ENCODE assay signal across 9 cellular contexts in the genomic region with DNA sequence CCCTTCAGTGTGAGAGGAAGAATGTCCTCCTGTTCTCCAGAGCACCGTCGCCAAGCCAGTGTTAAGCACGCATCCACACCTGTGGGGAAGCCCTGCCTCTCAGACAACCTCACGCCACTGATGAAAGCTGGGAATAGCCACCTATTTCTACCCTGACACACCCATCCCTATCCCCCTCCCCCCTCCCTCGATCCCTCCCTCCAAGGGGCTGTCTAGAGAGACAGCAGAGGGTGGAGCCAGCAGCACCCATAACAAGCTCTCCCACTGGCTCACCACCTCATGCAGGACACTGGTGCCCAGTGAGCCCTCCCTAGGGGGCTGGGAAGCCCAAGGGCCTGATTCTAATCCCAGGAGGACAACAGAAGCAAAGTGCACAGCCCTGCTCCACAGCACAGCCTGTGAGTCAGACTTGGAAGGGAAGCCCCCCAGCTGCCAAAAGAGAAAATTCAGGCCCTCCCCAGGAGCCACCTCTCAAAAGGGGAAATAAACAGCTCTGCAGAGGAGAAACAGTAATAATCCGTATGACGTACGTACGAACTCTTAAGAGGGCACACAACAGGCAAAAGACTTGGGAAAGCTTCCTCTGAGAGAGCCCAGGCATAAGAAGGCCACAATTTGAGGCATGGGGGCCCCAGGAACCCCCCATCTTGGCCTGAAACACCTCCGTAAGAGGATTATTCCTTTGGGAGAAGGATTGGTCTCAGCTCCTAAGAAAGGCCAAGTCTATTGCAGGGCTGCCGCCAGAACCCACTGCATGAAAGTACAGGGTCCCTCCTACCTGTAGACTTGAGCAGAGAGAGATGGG. TPM values are rescaled to one million over a fixed set of nuclear protein-coding genes. Genes with fewer than 3 reads are reported as not detected.
DNase-seq lines count a peak whose midpoint lies in the region; ATAC-seq and TF ChIP-seq lines count a peak whose summit lies in the region.
"Had no signal": no experiment of that assay in that cellular context is flagged by ENCODE, and none has a peak within 500 bp of the region (broad histone marks: within the 10 kb centered on the region; RNA-seq: fewer than 3 reads in every experiment).

No MANE protein-coding gene starts in this region.

- H3K4me3 Mint-ChIP-seq in CD4-positive, CD25-positive, alpha-beta regulatory T cell: no peak overlapping the region
- peak overlapping the region in 3 of 10 donors; percentile 13 to 25 (median 18) for H3K4me3 Mint-ChIP-seq in naive thymus-derived CD4-positive, alpha-beta T cell
- no peak overlapping the region for H3K4me3 Mint-ChIP-seq in HFFc6

- ATAC-seq in CD4-positive, CD25-positive, alpha-beta regulatory T cell (ENCODE audit: low read depth in 2 of 2): peak in 1 of 2 donors; percentile 14
- ATAC-seq in naive thymus-derived CD4-positive, alpha-beta T cell: peak; percentile 55
- ATAC-seq in GM21390 (IDR thresholded peaks at IDR 0.05; ENCODE audit: unreplicated experiment): no peak

- H2AFZ ChIP-seq in MM.1S (ENCODE audit: low read length): no peak overlapping the region

- POLR2A ChIA-PET in naive thymus-derived CD4-positive, alpha-beta T cell (lab: Charles Lee): interaction anchor here (0.8 to 2.1 kb wide), 8 partner anchors 10 to 168 kb away, joined by 3 to 8 read pairs (median 3); a partner anchor contains a TSS

- 74 to 91% (median 80%) methylated on average over 9 to 11 of the region's 11 CpGs for WGBS in adrenal gland, 4 donors

- H3F3A ChIP-seq in MM.1S (ENCODE audit: insufficient read depth, low read length): no peaks in the 10 kb centered on the region

- no peaks in the 10 kb centered on the region for H3K27me3 Mint-ChIP-seq in CD4-positive, CD25-positive, alpha-beta regulatory T cell
- H3K27me3 Mint-ChIP-seq in naive thymus-derived CD4-positive, alpha-beta T cell: peaks cover 0 to 2% (median 0%) of the 10 kb centered on the region in 5 donors
- peaks cover 12% of the 10 kb centered on the region for H3K27me3 Mint-ChIP-seq in HFFc6 (ENCODE audit: insufficient read depth)

- TF ChIP-seq CTCF in adrenal gland (IDR thresholded peaks at IDR 0.05) (no peak), MM.1S (IDR thresholded peaks at IDR 0.05; ENCODE audit: low read length) (no peak), HFFc6 (IDR thresholded peaks at IDR 0.05) (no peak)

- H3K4me1 Mint-ChIP-seq in CD4-positive, CD25-positive, alpha-beta regulatory T cell: peaks cover 19 to 84% (median 55%) of the 10 kb centered on the region in 4 donors
- peaks cover 20 to 78% (median 68%) of the 10 kb centered on the region in 7 donors for H3K4me1 Mint-ChIP-seq in naive thymus-derived CD4-positive, alpha-beta T cell
- H3K4me1 Mint-ChIP-seq in HFFc6 (ENCODE audit: low read depth): peaks cover 44% of the 10 kb centered on the region

- CTCF ChIA-PET in naive thymus-derived CD4-positive, alpha-beta T cell (lab: Charles Lee): interaction anchor here (0.6 to 1.5 kb wide), 3 partner anchors 9 to 100 kb away, joined by 3 to 10 read pairs (median 5); no protein-coding TSS in a partner anchor

- peaks cover 19% of the 10 kb centered on the region for H3K4me1 ChIP-seq in CD4-positive, CD25-positive, alpha-beta regulatory T cell (ENCODE audit: control insufficient read depth, insufficient read depth, low read length, poor library complexity, severe bottlenecking)
- H3K4me1 ChIP-seq in adrenal gland (replicated peaks in 1 of 2) (peaks cover 46 to 72% of the 10 kb centered on the region in 2 donors), MM.1S (ENCODE audit: low read length) (no peaks in the 10 kb centered on the region)
- peaks cover 0 to 21% of the 10 kb centered on the region in 2 donors for H3K4me1 ChIP-seq in naive thymus-derived CD4-positive, alpha-beta T cell (ENCODE audit: control insufficient read depth in 2 of 2, insufficient read depth in 2 of 2, low read length in 2 of 2)

- no peak overlapping the region for H3K4me2 ChIP-seq in MM.1S (ENCODE audit: low read depth, low read length)

- TF ChIP-seq POLR2A in adrenal gland (IDR thresholded peaks at IDR 0.05): no peak

- no peaks in the 10 kb centered on the region for H3K79me2 ChIP-seq in MM.1S (ENCODE audit: low read length)

- peaks cover 0 to 1% (median 0%) of the 10 kb centered on the region in 7 donors for H3K9me3 Mint-ChIP-seq in CD4-positive, CD25-positive, alpha-beta regulatory T cell
- H3K9me3 Mint-ChIP-seq in naive thymus-derived CD4-positive, alpha-beta T cell: peaks cover 0 to 1% (median 0%) of the 10 kb centered on the region in 11 donors
- H3K9me3 Mint-ChIP-seq in HFFc6: no peaks in the 10 kb centered on the region

- no peak overlapping the region for H3K9ac ChIP-seq in MM.1S (ENCODE audit: low read length)

- peaks cover 8% of the 10 kb centered on the region for H3K36me3 Mint-ChIP-seq in CD4-positive, CD25-positive, alpha-beta regulatory T cell
- H3K36me3 Mint-ChIP-seq in naive thymus-derived CD4-positive, alpha-beta T cell: peaks cover 0 to 10% (median 5%) of the 10 kb centered on the region in 5 donors
- 0 out of 2 replicates have a peak, but pooled peaks cover 4% of the 10 kb centered on the region for H3K36me3 Mint-ChIP-seq in HFFc6 (ENCODE audit: low read depth)

- H3K36me3 ChIP-seq in CD4-positive, CD25-positive, alpha-beta regulatory T cell (ENCODE audit: control insufficient read depth, insufficient read depth, low read length): no peaks in the 10 kb centered on the region
- H3K36me3 ChIP-seq in adrenal gland (replicated peaks in 1 of 2): no peaks in the 10 kb centered on the region
- H3K36me3 ChIP-seq in naive thymus-derived CD4-positive, alpha-beta T cell (ENCODE audit: control insufficient read depth in 2 of 3, insufficient read depth in 3 of 3, low read length in 3 of 3): no peaks in the 10 kb centered on the region
- no peaks in the 10 kb centered on the region for H3K36me3 ChIP-seq in MM.1S (replicated peaks; ENCODE audit: insufficient read depth, low read length)

- no peaks in the 10 kb centered on the region for H3K9me3 ChIP-seq in CD4-positive, CD25-positive, alpha-beta regulatory T cell (ENCODE audit: control insufficient read depth in 2 of 2, low read length in 2 of 2)
- H3K9me3 ChIP-seq in adrenal gland (replicated peaks in 1 of 3) (no peaks in the 10 kb centered on the region), MM.1S (replicated peaks; ENCODE audit: insufficient read depth, low read length) (no peaks in the 10 kb centered on the region)
- no peaks in the 10 kb centered on the region for H3K9me3 ChIP-seq in naive thymus-derived CD4-positive, alpha-beta T cell (ENCODE audit: control insufficient read depth in 2 of 3, low read length in 3 of 3)

- no peak overlapping the region for H3K4me3 ChIP-seq in CD4-positive, CD25-positive, alpha-beta regulatory T cell (ENCODE audit: low read depth, low read length)
- no peak overlapping the region for H3K4me3 ChIP-seq in adrenal gland
- no peak overlapping the region for H3K4me3 ChIP-seq in naive thymus-derived CD4-positive, alpha-beta T cell (ENCODE audit: low read length)
- no peak overlapping the region for H3K4me3 ChIP-seq in MM.1S (ENCODE audit: low read length)

- H3K27ac Mint-ChIP-seq in CD4-positive, CD25-positive, alpha-beta regulatory T cell: peak overlapping the region; percentile 17 to 79 (median 26)
- peak overlapping the region in 7 of 9 donors; percentile 28 to 78 (median 53) for H3K27ac Mint-ChIP-seq in naive thymus-derived CD4-positive, alpha-beta T cell
- no peak overlapping the region for H3K27ac Mint-ChIP-seq in HFFc6

- no peaks in the 10 kb centered on the region for H4K20me1 ChIP-seq in MM.1S (ENCODE audit: insufficient read depth, low read length)

- intact Hi-C loops in adrenal gland (cut with DNase I): no loop called here
- intact Hi-C loops in naive thymus-derived CD4-positive, alpha-beta T cell (cut with micrococcal nuclease): no loop called here

- H3K27me3 ChIP-seq in CD4-positive, CD25-positive, alpha-beta regulatory T cell (ENCODE audit: control insufficient read depth, insufficient read depth, low read length): no peaks in the 10 kb centered on the region
- no peaks in the 10 kb centered on the region for H3K27me3 ChIP-seq in adrenal gland
- H3K27me3 ChIP-seq in naive thymus-derived CD4-positive, alpha-beta T cell (ENCODE audit: control insufficient read depth in 2 of 2, insufficient read depth in 2 of 2, low read length in 2 of 2): no peaks in the 10 kb centered on the region
- no peaks in the 10 kb centered on the region for H3K27me3 ChIP-seq in MM.1S (replicated peaks; ENCODE audit: insufficient read depth, low read length)

- no peaks in the 10 kb centered on the region for H3K9me2 ChIP-seq in MM.1S (replicated peaks; ENCODE audit: insufficient read depth, low read length)

- no peak overlapping the region for H3K27ac ChIP-seq in CD4-positive, CD25-positive, alpha-beta regulatory T cell (ENCODE audit: insufficient read depth, low read length, poor library complexity, severe bottlenecking)
- H3K27ac ChIP-seq in adrenal gland: peak overlapping the region; percentile 24 to 92 (median 88)
- no peak overlapping the region for H3K27ac ChIP-seq in naive thymus-derived CD4-positive, alpha-beta T cell (ENCODE audit: low read depth, low read length)
- H3K27ac ChIP-seq in MM.1S (ENCODE audit: low read length): no peak overlapping the region

- DNase-seq in CD4-positive, CD25-positive, alpha-beta regulatory T cell: no peak
- DNase-seq in NCI-H187 treated with DMSO at 0.1 percent for 48 hours (lab: John Stamatoyannopoulos, UW) (peak; percentile 83), adrenal gland (peak in 3 of 7 donors; percentile 32 to 52 (median 45)), MM.1S (no peak), HFFc6 (no peak), RPMI8226 (no peak)
- DNase-seq in naive thymus-derived CD4-positive, alpha-beta T cell: no peak
- DNase-seq: left cardiac atrium had no signal

RNA-seq across cellular contexts. Expression of a gene that starts 7.7 kb away (rescaled TPM):
- total RNA-seq in CD4-positive, CD25-positive, alpha-beta regulatory T cell: 57.2 TPM
- 1 to 10 TPM; 2.2 to 4.5 (median 3.9) TPM for polyA plus RNA-seq in CD4-positive, CD25-positive, alpha-beta regulatory T cell
- total RNA-seq in adrenal gland: 10 to 100 TPM; 15.5 to 57.4 (median 28.4) TPM
- polyA plus RNA-seq in adrenal gland: 10 to 100 TPM; 13.2 to 33.9 (median 18.3) TPM
- total RNA-seq in naive thymus-derived CD4-positive, alpha-beta T cell: 10 to 100 TPM; 22.2 to 65.3 (median 56.6) TPM
- polyA plus RNA-seq in naive thymus-derived CD4-positive, alpha-beta T cell: 1 to 10 TPM; 2.9 to 9.2 TPM
- 1 to 10 TPM; 1.5 to 5.1 (median 4.1) TPM for total RNA-seq in HFFc6 (2021; fragmentation: NEBNext Ultra II Directional; extraction: Animal tissue kit (Norgen Biotek cat#: 25700))

Comparison
In these comparisons a context has a peak if more than half of its experiments do, and no peak if none do; other contexts are left out.
1. H3K27ac ChIP-seq: peak in adrenal gland (5 of 5); none in CD4-positive, CD25-positive, alpha-beta regulatory T cell (single experiment), naive thymus-derived CD4-positive, alpha-beta T cell (single experiment) and MM.1S (single experiment).